ENCODE assay signal across 15 cellular contexts in the genomic region with DNA sequence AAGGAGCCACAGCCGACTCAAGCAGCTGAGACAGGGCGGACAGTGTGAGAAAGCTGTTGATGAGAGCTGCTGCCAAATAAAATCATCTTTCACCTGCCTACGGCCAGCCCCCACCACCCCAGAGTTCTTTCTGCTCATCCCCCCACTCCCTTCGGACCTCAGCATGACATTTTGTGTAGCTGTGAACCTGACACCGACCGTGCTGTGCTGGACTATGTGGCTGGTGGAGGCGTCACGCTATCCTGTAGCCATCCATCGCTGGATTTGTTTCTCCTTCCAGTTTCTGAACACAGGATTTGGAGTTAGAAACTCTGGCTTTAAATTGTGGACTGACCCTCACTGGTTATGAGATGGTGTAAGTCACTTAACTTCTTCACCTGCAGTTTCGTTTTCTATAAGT.
DNase-seq lines count a peak whose midpoint lies in the region; ATAC-seq and TF ChIP-seq lines count a peak whose summit lies in the region.
"Had no signal": no experiment of that assay in that cellular context is flagged by ENCODE, and none has a peak within 500 bp of the region (broad histone marks: within the 10 kb centered on the region; RNA-seq: fewer than 3 reads in every experiment).

No MANE protein-coding gene starts in this region.

- TF ChIP-seq POLR2A in transverse colon (IDR thresholded peaks at IDR 0.05): no peak

- no peak for ATAC-seq in lung (ENCODE audit: insufficient read depth, low FRiP score)
- ATAC-seq: GM23338, Right ventricle myocardium inferior had no signal

- H3K27ac ChIP-seq in lung (ENCODE audit: low read depth in 1 of 2, low read length in 1 of 2) (no peak overlapping the region), transverse colon (no peak overlapping the region), mammary epithelial cell (ENCODE audit: insufficient read depth, low read depth, low read length) (no peak overlapping the region)
- H3K27ac ChIP-seq: SJSA1 had no signal

- in situ Hi-C loops in transverse colon (cut with MboI; ENCODE audit: low pct_ligation_motif_present in 1 of 4, low pct_unique_long_range_greater_than_20kb in 1 of 4, low sequenced_read_pairs in 3 of 4): no loop called here
- in situ Hi-C loops in mammary epithelial cell (cut with MboI; ENCODE audit: low sequenced_read_pairs in 2 of 2): no loop called here

- H3K4me3 ChIP-seq in BE2C (ENCODE audit: low read depth, low read length): 0 out of 2 replicates have a peak overlapping the region, but pooled peaks have one; percentile 4
- H3K4me3 ChIP-seq in lung: no peak overlapping the region
- no peak overlapping the region for H3K4me3 ChIP-seq in transverse colon
- H3K4me3 ChIP-seq in mammary epithelial cell (replicated peaks in 1 of 3; ENCODE audit: insufficient read depth in 1 of 3, low read depth in 2 of 3, low read length in 3 of 3): no peak overlapping the region
- H3K4me3 ChIP-seq: GM23338, SJSA1 had no signal

- DNase-seq in BE2C (no peak), NCI-H146 (lab: John Stamatoyannopoulos, UW) (peak; percentile 87), NCI-H510A treated with DMSO at 0.1 percent for 48 hours (lab: John Stamatoyannopoulos, UW) (peak; percentile 69), lung (ENCODE audit: low spot score) (peak; percentile 20), transverse colon (no peak), mammary epithelial cell (no peak), kidney glomerular epithelial cell (lab: John Stamatoyannopoulos, UW) (no peak)
- DNase-seq: CD8-positive, alpha-beta memory T cell; H9; KBM-7; MV-4-11; T-helper 2 cell had no signal

- CTCF ChIA-PET in mammary epithelial cell (lab: Charles Lee; ENCODE audit: low non-redundant PET): no interaction called here

- H3K4me2 ChIP-seq in mammary epithelial cell (ENCODE audit: insufficient read depth, low read depth, low read length): no peak overlapping the region
- H3K4me2 ChIP-seq: GM23338 had no signal

- H4K20me1 ChIP-seq in mammary epithelial cell (ENCODE audit: insufficient read depth, low read length): no peaks in the 10 kb centered on the region

- no peaks in the 10 kb centered on the region for H3K4me1 ChIP-seq in BE2C
- H3K4me1 ChIP-seq in lung (ENCODE audit: control insufficient read depth in 2 of 2, insufficient read depth in 2 of 2, low read length in 2 of 2): peaks cover 0 to 1% of the 10 kb centered on the region in 2 donors
- H3K4me1 ChIP-seq in transverse colon: no peaks in the 10 kb centered on the region
- no peaks in the 10 kb centered on the region for H3K4me1 ChIP-seq in mammary epithelial cell (ENCODE audit: insufficient read depth, low read length)
- H3K4me1 ChIP-seq: SJSA1 had no signal

- TF ChIP-seq CTCF in BE2C (IDR thresholded peaks at IDR 0.05; ENCODE audit: low read depth, low read length): no peak
- no peak for TF ChIP-seq CTCF in lung (IDR thresholded peaks at IDR 0.05; ENCODE audit: control extremely low read depth, extremely low read depth)
- TF ChIP-seq CTCF in transverse colon (IDR thresholded peaks at IDR 0.05): no peak
- TF ChIP-seq CTCF in mammary epithelial cell (conservative IDR thresholded peaks at IDR 0.05 in 1 of 2, IDR thresholded peaks at IDR 0.05 in 1 of 2; ENCODE audit: extremely low read depth in 1 of 2, insufficient read depth in 1 of 2, low read depth in 1 of 2, low read length in 2 of 2): no peak

- H3K9ac ChIP-seq in mammary epithelial cell (ENCODE audit: insufficient read depth, low read length): no peak overlapping the region

- dilution Hi-C loops in mammary epithelial cell (cut with HindIII; ENCODE audit: low sequenced_read_pairs): no loop called here

- H3K79me2 ChIP-seq in mammary epithelial cell (ENCODE audit: insufficient read depth, low read length): no peaks in the 10 kb centered on the region

- H3K27me3 ChIP-seq in BE2C (no peaks in the 10 kb centered on the region), lung (ENCODE audit: control insufficient read depth, insufficient read depth) (no peaks in the 10 kb centered on the region), transverse colon (no peaks in the 10 kb centered on the region), mammary epithelial cell (ENCODE audit: insufficient read depth, low read length) (no peaks in the 10 kb centered on the region)
- H3K27me3 ChIP-seq: SJSA1 had no signal

- intact Hi-C loops in transverse colon (cut with DNase I; ENCODE audit: low total_unique reads) (no loop called here), mammary epithelial cell (cut with micrococcal nuclease) (no loop called here)

- BruUV-seq in mammary epithelial cell (replicated peaks; lab: Mats Ljungman, UMichigan): no TSS peak

- no peak for TF ChIP-seq EP300 in transverse colon (IDR thresholded peaks at IDR 0.05; ENCODE audit: low read depth)

- H3K36me3 ChIP-seq in BE2C (no peaks in the 10 kb centered on the region), lung (ENCODE audit: control insufficient read depth in 2 of 2, insufficient read depth in 2 of 2, low read length in 2 of 2) (no peaks in the 10 kb centered on the region), transverse colon (no peaks in the 10 kb centered on the region), mammary epithelial cell (ENCODE audit: insufficient read depth, low read length) (no peaks in the 10 kb centered on the region)
- H3K36me3 ChIP-seq: SJSA1 had no signal

- 68 to 73% methylated on average over 10 of the region's 10 CpGs for WGBS in lung, 2 donors
- WGBS in transverse colon (ENCODE audit: low coverage in 1 of 2), 2 donors: 88 to 93% methylated on average over 5 to 10 of the region's 10 CpGs
- WGBS in mammary epithelial cell (ENCODE audit: low coverage, missing lambda C conversion rate): 67% methylated on average over 9 of the region's 10 CpGs

- H3K9me3 ChIP-seq in BE2C (no peaks in the 10 kb centered on the region), lung (ENCODE audit: control insufficient read depth in 2 of 2, insufficient read depth in 1 of 2, low read length in 1 of 2) (no peaks in the 10 kb centered on the region), transverse colon (peaks cover 3 to 9% of the 10 kb centered on the region in 2 donors), mammary epithelial cell (replicated peaks; ENCODE audit: insufficient read depth, low read length) (peaks cover 20% of the 10 kb centered on the region)

- no peak overlapping the region for H2AFZ ChIP-seq in mammary epithelial cell (ENCODE audit: low read depth, low read length)
- H2AFZ ChIP-seq: GM23338 had no signal

Comparison
In these comparisons a context has a peak if more than half of its experiments do, and no peak if none do; other contexts are left out.
1. DNase-seq: peak in NCI-H146 (single experiment), NCI-H510A treated with DMSO at 0.1 percent for 48 hours (single experiment) and lung (single experiment); none in BE2C (single experiment), transverse colon (single experiment), mammary epithelial cell (single experiment) and kidney glomerular epithelial cell (single experiment).